Comparison of ENCODE assay signal across 8 cellular contexts in the genomic region with DNA sequence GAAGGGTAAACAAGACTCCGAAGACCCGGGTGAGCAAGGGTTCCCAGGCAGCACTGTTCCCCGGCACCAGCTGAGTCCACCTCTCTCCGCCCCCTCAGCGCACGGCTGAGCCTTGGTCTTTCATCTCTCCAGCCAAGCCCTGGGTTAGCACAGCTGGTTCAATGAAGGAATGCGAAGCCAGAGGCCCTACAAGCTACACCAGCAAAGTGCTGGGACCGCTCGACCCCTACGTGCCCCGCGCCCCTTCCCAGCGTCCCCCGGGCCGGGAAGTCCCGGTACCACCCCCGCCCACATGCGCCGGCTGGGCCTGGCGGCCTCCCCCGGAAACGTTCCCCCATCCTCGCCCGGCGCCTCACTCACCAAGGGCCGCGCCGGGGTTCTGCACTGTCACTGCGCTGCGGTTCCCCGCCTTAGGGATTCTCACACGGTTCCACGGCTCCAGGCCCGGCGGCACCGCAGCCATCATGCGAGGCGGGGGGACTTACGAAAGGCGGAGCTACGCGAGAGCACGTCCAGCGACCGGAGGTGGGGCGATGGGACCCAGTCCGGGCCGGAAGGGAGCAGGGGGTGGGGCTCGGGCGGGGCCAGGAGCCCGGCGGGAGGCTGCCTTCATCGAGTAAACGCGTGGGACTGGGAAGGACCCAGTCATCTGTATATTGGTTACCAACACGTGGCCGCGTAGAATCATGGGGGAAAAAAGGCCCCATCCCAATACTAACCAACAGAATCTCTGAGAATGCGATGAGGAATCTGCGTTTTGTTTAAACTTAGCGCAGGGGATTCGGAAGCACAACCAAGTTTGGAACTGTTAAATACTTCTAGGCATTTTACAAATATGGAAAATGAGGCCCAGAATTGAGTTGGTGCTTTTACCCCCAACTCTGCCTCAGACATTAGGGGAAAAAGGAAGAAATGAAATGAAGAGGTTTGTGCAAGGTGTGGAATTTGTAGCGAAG. TPM values are rescaled to one million over a fixed set of nuclear protein-coding genes. Genes with fewer than 3 reads are reported as not detected.
DNase-seq lines count a peak whose midpoint lies in the region; ATAC-seq and TF ChIP-seq lines count a peak whose summit lies in the region.

No MANE protein-coding gene starts in this region.

- dilution Hi-C loops in mammary epithelial cell (cut with HindIII; ENCODE audit: low sequenced_read_pairs): no loop called here

- ATAC-seq in GM18870 (IDR thresholded peaks at IDR 0.05; ENCODE audit: unreplicated experiment): peak; percentile 79
- ATAC-seq in HG03108 (IDR thresholded peaks at IDR 0.05; ENCODE audit: unreplicated experiment): peak; percentile 88

- peaks cover 23% of the 10 kb centered on the region for H3K4me1 ChIP-seq in mammary epithelial cell (ENCODE audit: insufficient read depth, low read length)
- H3K4me1 ChIP-seq in iPS-20b (ENCODE audit: insufficient read depth, low read length): peaks cover 8% of the 10 kb centered on the region; the same call in 1 of the 2 replicates
- peaks cover 13 to 24% (median 18%) of the 10 kb centered on the region in 3 donors for H3K4me1 ChIP-seq in skeletal muscle tissue (ENCODE audit: control insufficient read depth in 3 of 3, insufficient read depth in 3 of 3, low read length in 3 of 3)

- in situ Hi-C loops in ACHN (cut with HindIII; ENCODE audit: low pct_ligation_motif_present, low pct_unique_long_range_greater_than_20kb, low sequenced_read_pairs) (no loop called here), mammary epithelial cell (cut with MboI; ENCODE audit: low sequenced_read_pairs in 2 of 2) (no loop called here)

- H3K36me3 ChIP-seq in mammary epithelial cell (ENCODE audit: insufficient read depth, low read length): peaks cover 3% of the 10 kb centered on the region
- peaks cover 30% of the 10 kb centered on the region for H3K36me3 ChIP-seq in iPS-20b (ENCODE audit: insufficient read depth, low read depth, low read length)
- H3K36me3 ChIP-seq in skeletal muscle tissue (ENCODE audit: control insufficient read depth in 3 of 3, insufficient read depth in 3 of 3, low read length in 3 of 3): peaks cover 0 to 9% (median 8%) of the 10 kb centered on the region in 3 donors

- peak overlapping the region; percentile 94 for H3K4me2 ChIP-seq in mammary epithelial cell (ENCODE audit: insufficient read depth, low read depth, low read length)

- H3K79me2 ChIP-seq in mammary epithelial cell (ENCODE audit: insufficient read depth, low read length): peaks cover 50% of the 10 kb centered on the region

- H3K27me3 ChIP-seq in mammary epithelial cell (ENCODE audit: insufficient read depth, low read length) (no peaks in the 10 kb centered on the region), iPS-20b (ENCODE audit: insufficient read depth, low read length) (no peaks in the 10 kb centered on the region), skeletal muscle tissue (ENCODE audit: control insufficient read depth in 3 of 3, insufficient read depth in 3 of 3, low read length in 3 of 3) (no peaks in the 10 kb centered on the region)

- BruUV-seq in mammary epithelial cell (replicated peaks; lab: Mats Ljungman, UMichigan): TSS peak; percentile 40

- DNase-seq in ACHN: peak; percentile 89
- DNase-seq in NCI-H2171 treated with DMSO at 0.1 percent for 48 hours (lab: John Stamatoyannopoulos, UW): peak; percentile 95
- DNase-seq in mammary epithelial cell: peak; percentile 86

- H4K20me1 ChIP-seq in mammary epithelial cell (ENCODE audit: insufficient read depth, low read length): no peaks in the 10 kb centered on the region

- H3K4me3 ChIP-seq in mammary epithelial cell (replicated peaks in 1 of 3; ENCODE audit: insufficient read depth in 1 of 3, low read depth in 2 of 3, low read length in 3 of 3) (peak overlapping the region; percentile 70 to 99 (median 88)), iPS-20b (ENCODE audit: low read length) (peak overlapping the region; percentile 95), skeletal muscle tissue (ENCODE audit: low read length in 3 of 3) (peak overlapping the region; percentile 82 to 84 (median 83))

- intact Hi-C loops in mammary epithelial cell (cut with micrococcal nuclease): loop anchor here (2.0 kb wide), 1 partner anchor 29 kb away; a partner anchor contains a TSS

- H3K27ac ChIP-seq in VCaP: peak overlapping the region; percentile 90
- peak overlapping the region; percentile 94 for H3K27ac ChIP-seq in mammary epithelial cell (ENCODE audit: insufficient read depth, low read depth, low read length)
- H3K27ac ChIP-seq in iPS-20b (ENCODE audit: low read length): peak overlapping the region; percentile 77
- peak overlapping the region; percentile 92 for H3K27ac ChIP-seq in skeletal muscle tissue (ENCODE audit: low read depth, low read length)

- H3K9me3 ChIP-seq in mammary epithelial cell (replicated peaks; ENCODE audit: insufficient read depth, low read length) (no peaks in the 10 kb centered on the region), iPS-20b (ENCODE audit: insufficient read depth, low read depth, low read length) (no peaks in the 10 kb centered on the region; the same call in 1 of the 2 replicates), skeletal muscle tissue (ENCODE audit: control insufficient read depth in 3 of 3, low read length in 3 of 3) (no peaks in the 10 kb centered on the region)

- peak overlapping the region; percentile 98 for H2AFZ ChIP-seq in mammary epithelial cell (ENCODE audit: low read depth, low read length)

- peak overlapping the region; percentile 97 for H3K9ac ChIP-seq in mammary epithelial cell (ENCODE audit: insufficient read depth, low read length)
- peak overlapping the region; percentile 94 for H3K9ac ChIP-seq in iPS-20b (ENCODE audit: low read depth, low read length)
- peak overlapping the region; percentile 89 to 94 (median 93) for H3K9ac ChIP-seq in skeletal muscle tissue (ENCODE audit: low read depth in 1 of 3, low read length in 3 of 3)

- CTCF ChIA-PET in mammary epithelial cell (lab: Charles Lee; ENCODE audit: low non-redundant PET): interaction anchor here (0.6 kb wide), 1 partner anchor 108 kb away, joined by 15 read pairs; no protein-coding TSS in a partner anchor

- TF ChIP-seq CTCF in VCaP (conservative IDR thresholded peaks at IDR 0.05): no peak
- TF ChIP-seq CTCF in mammary epithelial cell (conservative IDR thresholded peaks at IDR 0.05 in 1 of 2, IDR thresholded peaks at IDR 0.05 in 1 of 2; ENCODE audit: extremely low read depth in 1 of 2, insufficient read depth in 1 of 2, low read depth in 1 of 2, low read length in 2 of 2): no peak

- 11% methylated on average over 15 of the region's 63 CpGs for WGBS in mammary epithelial cell (ENCODE audit: low coverage, missing lambda C conversion rate)

RNA-seq across cellular contexts. Expression of a gene that starts 28.7 kb away (rescaled TPM):
- total RNA-seq in mammary epithelial cell: 10 to 100 TPM; 18.0 to 31.8 TPM
- polyA plus RNA-seq in mammary epithelial cell: 22.7 TPM
- polyA minus RNA-seq in mammary epithelial cell: 7.8 TPM
- total RNA-seq in skeletal muscle tissue: 15.7 TPM

RNA-seq across cellular contexts. Expression of a gene that starts 44.6 kb away (rescaled TPM):
- under 1 TPM in 1 of 2 donors, not detected in 1; 0.33 TPM for total RNA-seq in mammary epithelial cell
- polyA plus RNA-seq in mammary epithelial cell: not detected
- polyA minus RNA-seq in mammary epithelial cell: not detected
- 5.7 TPM for total RNA-seq in skeletal muscle tissue

Comparison
In these comparisons a context has a peak if more than half of its experiments do, and no peak if none do; other contexts are left out.
1. Peak in every context shown above with its lines: DNase-seq, ATAC-seq, H3K4me3 ChIP-seq and H3K27ac ChIP-seq.